Comparison of ENCODE assay signal across 1 cellular context in genomic region chr1:150146853-150147542, GRCh38.
A peak's percentile ranks its signal among the peaks of the same experiment; 100 is the strongest.
TF ChIP-seq lines count a peak whose summit lies in the region.

No MANE protein-coding gene starts in this region.

TF ChIP-seq in GM12878, 131 proteins besides CTCF, POLR2A, EP300 and RAD21:
- no peak for TF ChIP-seq CBX5 (IDR thresholded peaks at IDR 0.05; ENCODE audit: low read depth)
- 0 out of 2 replicates have a peak, but pooled peaks have one; percentile 54 for TF ChIP-seq ZBTB33 (IDR thresholded peaks at IDR 0.05)
- TF ChIP-seq CEBPZ (IDR thresholded peaks at IDR 0.05; ENCODE audit: low read depth, low read length), result no peak
- TF ChIP-seq RUNX3 (IDR thresholded peaks at IDR 0.05; ENCODE audit: low read length), result peak; percentile 59
